ENCODE assay signal across 8 cellular contexts in genomic region chr19:17334414-17335409, GRCh38.
DNase-seq lines count a peak whose midpoint lies in the region; ATAC-seq and TF ChIP-seq lines count a peak whose summit lies in the region.

A gene with protein sequence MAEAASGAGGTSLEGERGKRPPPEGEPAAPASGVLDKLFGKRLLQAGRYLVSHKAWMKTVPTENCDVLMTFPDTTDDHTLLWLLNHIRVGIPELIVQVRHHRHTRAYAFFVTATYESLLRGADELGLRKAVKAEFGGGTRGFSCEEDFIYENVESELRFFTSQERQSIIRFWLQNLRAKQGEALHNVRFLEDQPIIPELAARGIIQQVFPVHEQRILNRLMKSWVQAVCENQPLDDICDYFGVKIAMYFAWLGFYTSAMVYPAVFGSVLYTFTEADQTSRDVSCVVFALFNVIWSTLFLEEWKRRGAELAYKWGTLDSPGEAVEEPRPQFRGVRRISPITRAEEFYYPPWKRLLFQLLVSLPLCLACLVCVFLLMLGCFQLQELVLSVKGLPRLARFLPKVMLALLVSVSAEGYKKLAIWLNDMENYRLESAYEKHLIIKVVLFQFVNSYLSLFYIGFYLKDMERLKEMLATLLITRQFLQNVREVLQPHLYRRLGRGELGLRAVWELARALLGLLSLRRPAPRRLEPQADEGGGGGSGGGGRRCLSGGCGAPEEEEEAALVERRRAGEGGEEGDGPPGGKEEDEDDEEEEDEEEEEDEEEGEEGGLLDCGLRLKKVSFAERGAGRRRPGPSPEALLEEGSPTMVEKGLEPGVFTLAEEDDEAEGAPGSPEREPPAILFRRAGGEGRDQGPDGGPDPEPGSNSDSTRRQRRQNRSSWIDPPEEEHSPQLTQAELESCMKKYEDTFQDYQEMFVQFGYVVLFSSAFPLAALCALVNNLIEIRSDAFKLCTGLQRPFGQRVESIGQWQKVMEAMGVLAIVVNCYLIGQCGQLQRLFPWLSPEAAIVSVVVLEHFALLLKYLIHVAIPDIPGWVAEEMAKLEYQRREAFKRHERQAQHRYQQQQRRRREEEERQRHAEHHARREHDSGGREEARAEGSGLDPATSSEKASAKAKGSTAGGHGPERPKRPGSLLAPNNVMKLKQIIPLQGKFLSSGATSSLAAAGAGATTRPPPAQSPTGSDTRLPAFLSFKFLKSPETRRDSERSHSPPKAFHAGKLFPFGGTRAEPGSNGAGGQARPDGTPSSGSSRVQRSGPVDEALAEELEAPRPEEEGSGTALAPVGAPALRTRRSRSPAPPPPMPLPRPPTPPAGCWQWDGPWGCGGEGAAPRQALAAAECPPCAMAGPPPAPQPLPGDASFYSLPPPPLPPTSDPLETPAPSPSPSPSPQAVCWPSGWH (minus strand): TSS chr19:17334855. CDS start chr19:17334670, 185 bp downstream.

- ATAC-seq in GM18498 (IDR thresholded peaks at IDR 0.05; ENCODE audit: unreplicated experiment) (peak; percentile 47), HG03354 (IDR thresholded peaks at IDR 0.05; ENCODE audit: poor library complexity, severe bottlenecking, unreplicated experiment) (peak; percentile 56), GM19328 (IDR thresholded peaks at IDR 0.05; ENCODE audit: unreplicated experiment) (no peak)

- H3K4me3 ChIP-seq in choroid plexus epithelial cell (ENCODE audit: low read depth, low read length) = peak within 1 kb of the TSS; percentile 68

- DNase-seq in NCI-H524 (lab: John Stamatoyannopoulos, UW) (peak; percentile 97 to 98), choroid plexus epithelial cell (ENCODE audit: low read depth) (peak; percentile 99), kidney tubule cell (ENCODE audit: low spot score) (peak; percentile 96)
- DNase-seq in activated CD4-positive, alpha-beta T cell treated with anti-CD3 and anti-CD28 coated beads for 24 hours (ENCODE audit: low read depth in 2 of 2) = peak; percentile 97 to 98
- DNase-seq in stimulated activated CD4-positive, alpha-beta T cell treated with anti-CD3 and anti-CD28 coated beads, Interleukin-15, amount 100 ng/mL, for 48 hours (ENCODE audit: low read depth in 2 of 2) = peak; percentile 93 to 96

- no peak for TF ChIP-seq CTCF in choroid plexus epithelial cell (conservative IDR thresholded peaks at IDR 0.05; ENCODE audit: low read depth, low read length)
